In the genomic region with DNA sequence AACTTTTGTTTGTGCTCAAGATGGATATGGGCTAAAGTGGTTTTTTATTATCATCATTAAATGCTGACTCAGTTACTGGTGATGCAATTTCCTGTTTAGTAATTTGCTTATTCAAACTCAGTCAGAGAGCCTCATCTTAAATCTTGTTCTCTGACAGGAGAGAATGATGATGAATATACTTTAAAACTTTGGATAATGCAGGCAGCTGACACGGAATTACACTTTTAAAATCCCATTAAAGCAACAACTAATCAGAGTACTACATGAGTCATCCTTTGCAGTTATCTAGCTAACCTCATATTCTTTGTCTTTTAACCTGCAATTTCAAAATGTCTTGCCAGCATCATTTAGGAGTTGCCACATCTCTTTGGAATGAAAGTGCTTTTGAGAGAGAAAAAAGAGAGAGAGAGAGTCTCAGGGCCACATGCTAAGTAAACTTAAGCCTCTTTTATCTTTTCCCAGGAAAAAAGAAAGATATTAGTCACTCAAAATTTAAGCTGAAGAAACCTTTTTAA, we compare ENCODE assay signal across 11 cellular contexts.
DNase-seq lines count a peak whose midpoint lies in the region; ATAC-seq and TF ChIP-seq lines count a peak whose summit lies in the region.
"Had no signal": no experiment of that assay in that cellular context is flagged by ENCODE, and none has a peak within 500 bp of the region (broad histone marks: within the 10 kb centered on the region; RNA-seq: fewer than 3 reads in every experiment).

No MANE protein-coding gene starts in this region.

- peak overlapping the region; percentile 89 for H3K27ac ChIP-seq in epithelial cell of prostate
- H3K27ac ChIP-seq: skin epidermis, stomach had no signal

- DNase-seq in DMS 273 (lab: John Stamatoyannopoulos, UW; ENCODE audit: unreplicated experiment) (peak; percentile 45), DMS 273 treated with DMSO at 0.1 percent for 48 hours (lab: John Stamatoyannopoulos, UW) (no peak), NCI-H774 (lab: John Stamatoyannopoulos, UW) (peak; percentile 3), epithelial cell of prostate (ENCODE audit: low read depth, low spot score) (peak; percentile 90), retinal pigment epithelial cell (ENCODE audit: low read depth) (peak; percentile 81), ACHN (no peak), NCI-H2171 treated with DMSO at 0.1 percent for 48 hours (lab: John Stamatoyannopoulos, UW) (no peak)
- DNase-seq: KG1, stomach had no signal

- no peak for ATAC-seq in HG03342 (IDR thresholded peaks at IDR 0.05; ENCODE audit: unreplicated experiment)

- TF ChIP-seq CTCF in retinal pigment epithelial cell (conservative IDR thresholded peaks at IDR 0.05; ENCODE audit: low read depth, low read length) = no peak

- in situ Hi-C loops in ACHN (cut with HindIII; ENCODE audit: low pct_ligation_motif_present, low pct_unique_long_range_greater_than_20kb, low sequenced_read_pairs) = no loop called here

- H3K4me3 ChIP-seq in retinal pigment epithelial cell (ENCODE audit: low read length) = no peak overlapping the region
- H3K4me3 ChIP-seq: skin epidermis, stomach had no signal

Comparison
In these comparisons a context has a peak if more than half of its experiments do, and no peak if none do; other contexts are left out.
1. DNase-seq: peak in DMS 273 (single experiment), NCI-H774 (single experiment), epithelial cell of prostate (single experiment) and retinal pigment epithelial cell (single experiment); none in DMS 273 treated with DMSO at 0.1 percent for 48 hours (single experiment), ACHN (single experiment) and NCI-H2171 treated with DMSO at 0.1 percent for 48 hours (single experiment).